In genomic region chr6:164099535-164099982, GRCh38 we compare ENCODE assay signal across 25 cellular contexts.
DNase-seq lines count a peak whose midpoint lies in the region; ATAC-seq, FAIRE-seq and TF ChIP-seq lines count a peak whose summit lies in the region.
"Had no signal": no experiment of that assay in that cellular context is flagged by ENCODE, and none has a peak within 500 bp of the region (broad histone marks: within the 10 kb centered on the region; RNA-seq: fewer than 3 reads in every experiment).

No MANE protein-coding gene starts in this region.

- H3K14ac ChIP-seq in neuronal stem cell (ENCODE audit: low read length), result no peak overlapping the region

- H3K4me1 Mint-ChIP-seq in GM23338, result peaks cover 15% of the 10 kb centered on the region
- H3K4me1 Mint-ChIP-seq: stimulated activated effector memory CD8-positive, alpha-beta T cell treated with anti-CD3 and anti-CD28 coated beads, Interleukin-12 subunit alpha, Interleukin-12 subunit beta, amount 100 ng/mL, for 72 hours had no signal

- in situ Hi-C loops in astrocyte of the spinal cord (cut with HindIII; ENCODE audit: low sequenced_read_pairs), result no loop called here

- peak overlapping the region; percentile 97 for H3K18ac ChIP-seq in neuronal stem cell (ENCODE audit: low read length)

- FAIRE-seq in RCC 7860 (lab: Jason Lieb, UNC), result no peak
- FAIRE-seq: endothelial cell of umbilical vein, pancreas had no signal

- H3K4me3 ChIP-seq in GM23338, result no peak overlapping the region
- H3K4me3 ChIP-seq in astrocyte of the spinal cord (ENCODE audit: low read depth, low read length), result no peak overlapping the region
- H3K4me3 ChIP-seq in neuronal stem cell (ENCODE audit: low read length in 2 of 2), result no peak overlapping the region
- H3K4me3 ChIP-seq: colonic mucosa, pancreas, Peyer's patch, transverse colon had no signal

- no peak overlapping the region for H2BK12ac ChIP-seq in neuronal stem cell (ENCODE audit: low read length)

- H3K27me3 ChIP-seq in GM23338 (ENCODE audit: insufficient read depth) (no peaks in the 10 kb centered on the region), neuronal stem cell (ENCODE audit: control insufficient read depth in 3 of 3, insufficient read depth in 3 of 3, low read depth in 1 of 3, low read length in 3 of 3) (no peaks in the 10 kb centered on the region)
- H3K27me3 ChIP-seq: colonic mucosa, pancreas, Peyer's patch, transverse colon had no signal

- H3K4me2 ChIP-seq in GM23338, result no peak overlapping the region
- H3K4me2 ChIP-seq in neuronal stem cell (ENCODE audit: insufficient read depth, low read length, poor library complexity, severe bottlenecking), result no peak overlapping the region

- H4K8ac ChIP-seq in neuronal stem cell (ENCODE audit: low read depth, low read length), result no peak overlapping the region

- no peak overlapping the region for H3K9ac ChIP-seq in neuronal stem cell (ENCODE audit: low read depth, low read length, poor library complexity)

- H3K27ac Mint-ChIP-seq in GM23338, result no peak overlapping the region
- H3K27ac Mint-ChIP-seq: activated CD8-positive, alpha-beta T cell treated with anti-CD3 and anti-CD28 coated beads, Interleukin-2, amount 10 ng/mL, durations not matched to agents 7 days and 5 days; CD4-positive, alpha-beta T cell; stimulated activated effector memory CD8-positive, alpha-beta T cell treated with anti-CD3 and anti-CD28 coated beads, Interleukin-12 subunit alpha, Interleukin-12 subunit beta, amount 100 ng/mL, for 72 hours had no signal

- DNase-seq in GM23338 (ENCODE audit: low spot score), result no peak
- peak; percentile 13 for DNase-seq in astrocyte of the spinal cord (ENCODE audit: low read depth, low spot score)
- peak in 41 of 42 donors; percentile 30 to 82 (median 61) for DNase-seq in head of caudate nucleus
- DNase-seq in neuronal stem cell (ENCODE audit: low spot score), result no peak
- no peak for DNase-seq in activated effector memory CD4-positive, alpha-beta T cell treated with anti-CD3 and anti-CD28 coated beads, Interleukin-2, amount 50 U/mL, for 16 hours
- no peak for DNase-seq in NCI-H2081 (lab: John Stamatoyannopoulos, UW)
- no peak for DNase-seq in RCC 7860 (ENCODE audit: low spot score)
- DNase-seq: activated CD4-positive, CD25-positive, alpha-beta regulatory T cell; activated CD8-positive, alpha-beta T cell treated with anti-CD3 and anti-CD28 coated beads, Interleukin-2, amount 10 ng/mL, durations not matched to agents 7 days and 5 days; activated naive CD4-positive, alpha-beta T cell; activated T-cell treated with anti-CD3 and anti-CD28 coated beads, Interleukin-2, amount 50 U/mL, for 1 hour; CD4-positive, alpha-beta T cell; colonic mucosa; GF-D8; islet precursor cell; KBM-7; mammary epithelial cell; NCI-H187 treated with DMSO at 0.1 percent for 48 hours; Peyer's patch; T1000; transverse colon had no signal

- peaks cover 8% of the 10 kb centered on the region for H3K9me2 ChIP-seq in GM23338 (ENCODE audit: insufficient read depth)

- peak overlapping the region; percentile 9 for H2AK5ac ChIP-seq in neuronal stem cell (ENCODE audit: low read depth, low read length)

- intact Hi-C loops in head of caudate nucleus (cut with DNase I), result no loop called here

- no peak overlapping the region for H4K91ac ChIP-seq in neuronal stem cell (ENCODE audit: low read depth, low read length, poor library complexity)

- no peak overlapping the region for H3K23ac ChIP-seq in neuronal stem cell (ENCODE audit: low read depth, low read length, poor library complexity)

- H3K9me3 Mint-ChIP-seq in GM23338, result peaks cover 6% of the 10 kb centered on the region; the same call in 2 of the 3 replicates
- H3K9me3 Mint-ChIP-seq: stimulated activated effector memory CD8-positive, alpha-beta T cell treated with anti-CD3 and anti-CD28 coated beads, Interleukin-12 subunit alpha, Interleukin-12 subunit beta, amount 100 ng/mL, for 72 hours had no signal

- no CpG with 5 or more reads among the region's 15 CpGs for WGBS in neuronal stem cell (ENCODE audit: extremely low coverage in 2 of 2, insufficient read length in 2 of 2, insufficient replicate concordance in 1 of 2), 2 donors

- H3K27ac ChIP-seq in GM23338 (ENCODE audit: low read depth) (no peak overlapping the region), neuronal stem cell (replicated peaks; ENCODE audit: low read length) (peak overlapping the region; percentile 87)
- H3K27ac ChIP-seq: colonic mucosa, pancreas, Peyer's patch, transverse colon had no signal

- no peak overlapping the region for H3K4ac ChIP-seq in neuronal stem cell (ENCODE audit: low read length)

- H3F3A ChIP-seq in GM23338 (replicated peaks; ENCODE audit: low read depth), result no peaks in the 10 kb centered on the region

- peak overlapping the region; percentile 69 for H2BK120ac ChIP-seq in neuronal stem cell (ENCODE audit: low read depth, low read length)

- H3K4me1 ChIP-seq in GM23338 (ENCODE audit: insufficient read depth), result peaks cover 12% of the 10 kb centered on the region
- H3K4me1 ChIP-seq in neuronal stem cell (ENCODE audit: control insufficient read depth in 2 of 2, insufficient read depth in 1 of 2, low read depth in 1 of 2, low read length in 2 of 2), result peaks cover 18 to 32% of the 10 kb centered on the region in 2 donors
- H3K4me1 ChIP-seq: colonic mucosa, pancreas, Peyer's patch, transverse colon had no signal

- no peak overlapping the region for H2BK15ac ChIP-seq in neuronal stem cell (ENCODE audit: low read length)

- H3K36me3 ChIP-seq in GM23338 (ENCODE audit: insufficient read depth) (no peaks in the 10 kb centered on the region), neuronal stem cell (replicated peaks in 1 of 2; ENCODE audit: control insufficient read depth in 2 of 2, insufficient read depth in 2 of 2, low read length in 2 of 2) (no peaks in the 10 kb centered on the region)
- H3K36me3 ChIP-seq: colonic mucosa, pancreas, Peyer's patch, transverse colon had no signal

- H3K27me3 Mint-ChIP-seq in GM23338 (ENCODE audit: insufficient read depth, low read depth, poor library complexity), result peaks cover 5% of the 10 kb centered on the region

- no peaks in the 10 kb centered on the region for H3K79me1 ChIP-seq in neuronal stem cell (ENCODE audit: low read depth, low read length)

- no peaks in the 10 kb centered on the region for H4K20me1 ChIP-seq in GM23338 (replicated peaks; ENCODE audit: insufficient read depth)

- H2BK5ac ChIP-seq in neuronal stem cell (ENCODE audit: low read length), result peak overlapping the region; percentile 68

- peaks cover 8% of the 10 kb centered on the region; the same call in 2 of the 3 replicates for H3K36me3 Mint-ChIP-seq in GM23338 (ENCODE audit: low read depth)
- H3K36me3 Mint-ChIP-seq: stimulated activated effector memory CD8-positive, alpha-beta T cell treated with anti-CD3 and anti-CD28 coated beads, Interleukin-12 subunit alpha, Interleukin-12 subunit beta, amount 100 ng/mL, for 72 hours had no signal

- TF ChIP-seq CTCF in GM23338 (conservative IDR thresholded peaks at IDR 0.05; ENCODE audit: low read depth in 2 of 2), result no peak
- TF ChIP-seq CTCF in astrocyte of the spinal cord (IDR thresholded peaks at IDR 0.05; ENCODE audit: low read depth, low read length), result peak; percentile 20

- H2AFZ ChIP-seq in GM23338 (peak overlapping the region; percentile 38; the same call in 1 of the 2 replicates), neuronal stem cell (ENCODE audit: low read length) (peak overlapping the region; percentile 36)

- H3K9me3 ChIP-seq in neuronal stem cell (replicated peaks in 1 of 2; ENCODE audit: control insufficient read depth in 2 of 2, insufficient read depth in 1 of 2, low read depth in 1 of 2, low read length in 2 of 2), result peaks cover 3 to 9% of the 10 kb centered on the region in 2 donors
- H3K9me3 ChIP-seq: colonic mucosa, pancreas, Peyer's patch, transverse colon had no signal

- ATAC-seq in GM23338 (no peak), HG03097 (IDR thresholded peaks at IDR 0.05; ENCODE audit: low FRiP score, unreplicated experiment) (no peak)
- ATAC-seq: activated CD8-positive, alpha-beta T cell treated with anti-CD3 and anti-CD28 coated beads, Interleukin-2, amount 10 ng/mL, durations not matched to agents 7 days and 5 days; stimulated activated effector memory CD8-positive, alpha-beta T cell treated with anti-CD3 and anti-CD28 coated beads, Interleukin-12 subunit alpha, Interleukin-12 subunit beta, amount 100 ng/mL, for 72 hours had no signal

- H3K79me2 ChIP-seq in GM23338 (replicated peaks; ENCODE audit: insufficient read depth), result no peaks in the 10 kb centered on the region

- no peak overlapping the region for H3K4me3 Mint-ChIP-seq in GM23338
- H3K4me3 Mint-ChIP-seq: activated CD8-positive, alpha-beta T cell treated with anti-CD3 and anti-CD28 coated beads, Interleukin-2, amount 10 ng/mL, durations not matched to agents 7 days and 5 days; CD4-positive, alpha-beta T cell; stimulated activated effector memory CD8-positive, alpha-beta T cell treated with anti-CD3 and anti-CD28 coated beads, Interleukin-12 subunit alpha, Interleukin-12 subunit beta, amount 100 ng/mL, for 72 hours had no signal

TF ChIP-seq in GM23338, 12 proteins besides CTCF, POLR2A, EP300 and RAD21 (continues in another document):
- TF ChIP-seq ZNF114 (CRISPR knock-in tag; IDR thresholded peaks at IDR 0.05) (no peak), STAT1 (IDR thresholded peaks at IDR 0.05; ENCODE audit: unreplicated experiment) (no peak), NANOG (IDR thresholded peaks at IDR 0.05; ENCODE audit: borderline replicate concordance) (no peak), ZNF331 (CRISPR knock-in tag; IDR thresholded peaks at IDR 0.05; ENCODE audit: low read depth) (no peak)

Comparison
In these comparisons a context has a peak if more than half of its experiments do, and no peak if none do; other contexts are left out.
1. DNase-seq: peak in astrocyte of the spinal cord (single experiment) and head of caudate nucleus (41 of 42); none in GM23338 (single experiment), neuronal stem cell (single experiment), activated effector memory CD4-positive, alpha-beta T cell treated with anti-CD3 and anti-CD28 coated beads, Interleukin-2, amount 50 U/mL, for 16 hours (single experiment), NCI-H2081 (0 of 2) and RCC 7860 (single experiment).